ENCODE assay signal across 8 cellular contexts in the genomic region with DNA sequence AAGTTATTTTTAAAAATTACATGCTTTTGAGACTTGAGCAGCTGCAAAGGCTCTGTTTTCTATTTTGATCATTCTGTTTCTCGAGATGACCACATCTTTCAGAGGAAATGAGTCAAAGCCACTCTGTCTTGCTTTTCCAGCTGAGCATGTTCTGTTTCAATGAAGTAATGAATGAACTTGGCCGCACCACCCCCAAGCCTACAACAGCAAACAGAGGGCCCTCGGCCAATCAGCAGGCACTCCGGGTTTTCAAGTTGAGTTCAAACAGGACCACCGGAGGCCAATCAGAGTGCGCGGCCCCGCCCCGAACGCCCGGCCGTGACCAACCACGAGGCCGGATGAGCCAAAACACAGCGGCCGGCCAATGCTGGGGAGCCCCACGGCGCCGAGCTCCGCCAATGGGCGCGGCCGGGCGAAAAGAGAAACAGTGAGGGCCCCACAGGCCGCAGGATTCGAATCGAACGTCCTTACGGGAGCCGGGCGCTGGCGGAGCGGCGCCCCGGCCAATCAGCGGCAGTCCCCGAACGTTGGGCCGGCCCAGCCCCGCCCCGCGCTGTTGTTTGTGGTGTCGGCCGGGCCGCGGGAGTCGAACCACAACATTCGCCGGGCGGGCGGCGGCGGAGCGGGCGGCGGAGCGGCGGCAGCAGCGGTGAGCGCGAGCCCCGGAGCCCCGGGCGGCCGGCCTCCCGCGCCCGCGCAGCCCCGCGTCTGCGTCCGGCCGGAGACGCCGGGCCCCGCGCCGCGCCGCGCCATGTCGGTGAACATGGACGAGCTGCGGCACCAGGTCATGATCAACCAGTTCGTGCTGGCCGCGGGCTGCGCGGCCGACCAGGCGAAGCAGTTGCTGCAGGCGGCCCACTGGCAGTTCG. TPM values are rescaled to one million over a fixed set of nuclear protein-coding genes. Genes with fewer than 3 reads are reported as not detected.
DNase-seq lines count a peak whose midpoint lies in the region; FAIRE-seq and TF ChIP-seq lines count a peak whose summit lies in the region.

A gene (plus strand): TSS at position 594 of the 869 bp plus-strand sequence. CDS start 158 bp downstream, at position 752.

- peak within 1 kb of the TSS; percentile 100 for H3K27ac Mint-ChIP-seq in activated naive CD4-positive, alpha-beta T cell treated with anti-CD3 and anti-CD28 coated beads for 36 hours

- no peaks in the 10 kb centered on the region for H3K27me3 Mint-ChIP-seq in activated naive CD4-positive, alpha-beta T cell treated with anti-CD3 and anti-CD28 coated beads for 36 hours (ENCODE audit: low read depth)

- no peaks in the 10 kb centered on the region for H3K9me3 Mint-ChIP-seq in activated naive CD4-positive, alpha-beta T cell treated with anti-CD3 and anti-CD28 coated beads for 36 hours

- H3K4me3 ChIP-seq in HFF-Myc (replicated peaks; ENCODE audit: low read depth, low read length) (peak within 1 kb of the TSS; percentile 80), neuronal stem cell (ENCODE audit: low read length in 2 of 2) (peak within 1 kb of the TSS; percentile 70 to 98)

- H2BK12ac ChIP-seq in neuronal stem cell (ENCODE audit: low read length): no peak within 1 kb of the TSS

- peak within 1 kb of the TSS; percentile 60 for H3K23ac ChIP-seq in neuronal stem cell (ENCODE audit: low read depth, low read length, poor library complexity)

- H3K27ac ChIP-seq in neuronal stem cell (replicated peaks; ENCODE audit: low read length): no peak within 1 kb of the TSS

- TF ChIP-seq CTCF in HFF-Myc (IDR thresholded peaks at IDR 0.05; ENCODE audit: low read depth, low read length, missing control alignments) (no peak), subcutaneous adipose tissue (IDR thresholded peaks at IDR 0.05; ENCODE audit: low read depth) (no peak)

- intact Hi-C loops in activated naive CD4-positive, alpha-beta T cell treated with anti-CD3 and anti-CD28 coated beads for 36 hours (cut with micrococcal nuclease): loop anchor here (1.0 to 10.0 kb wide), 10 partner anchors 7 to 1230 kb away; a partner anchor contains a TSS

- no CpG with 5 or more reads among the region's 94 CpGs for WGBS in neuronal stem cell (ENCODE audit: extremely low coverage in 2 of 2, insufficient read length in 2 of 2, insufficient replicate concordance in 1 of 2), 2 donors

- H3K14ac ChIP-seq in neuronal stem cell (ENCODE audit: low read length): no peak within 1 kb of the TSS

- peaks cover 4 to 37% of the 10 kb centered on the region in 2 donors for H3K36me3 ChIP-seq in neuronal stem cell (replicated peaks in 1 of 2; ENCODE audit: control insufficient read depth in 2 of 2, insufficient read depth in 2 of 2, low read length in 2 of 2)

- H3K4me1 ChIP-seq in neuronal stem cell (ENCODE audit: control insufficient read depth in 2 of 2, insufficient read depth in 1 of 2, low read depth in 1 of 2, low read length in 2 of 2): peaks cover 18 to 36% of the 10 kb centered on the region in 2 donors

- H3K27me3 ChIP-seq in neuronal stem cell (ENCODE audit: control insufficient read depth in 3 of 3, insufficient read depth in 3 of 3, low read depth in 1 of 3, low read length in 3 of 3): no peaks in the 10 kb centered on the region

- no peak within 1 kb of the TSS for H2BK120ac ChIP-seq in neuronal stem cell (ENCODE audit: low read depth, low read length)

- H4K8ac ChIP-seq in neuronal stem cell (ENCODE audit: low read depth, low read length): no peak within 1 kb of the TSS

- H2BK5ac ChIP-seq in neuronal stem cell (ENCODE audit: low read length): peak within 1 kb of the TSS; percentile 1

- H3K4me1 Mint-ChIP-seq in activated naive CD4-positive, alpha-beta T cell treated with anti-CD3 and anti-CD28 coated beads for 36 hours (ENCODE audit: low read depth): peaks cover 48% of the 10 kb centered on the region

- H2BK15ac ChIP-seq in neuronal stem cell (ENCODE audit: low read length): no peak within 1 kb of the TSS

- H3K79me1 ChIP-seq in neuronal stem cell (ENCODE audit: low read depth, low read length): peaks cover 11% of the 10 kb centered on the region

- peak within 1 kb of the TSS; percentile 88 for H3K4me3 Mint-ChIP-seq in activated naive CD4-positive, alpha-beta T cell treated with anti-CD3 and anti-CD28 coated beads for 36 hours

- H2AK5ac ChIP-seq in neuronal stem cell (ENCODE audit: low read depth, low read length): peak within 1 kb of the TSS; percentile 73

- peak within 1 kb of the TSS; percentile 61 for H2AFZ ChIP-seq in neuronal stem cell (ENCODE audit: low read length)

- H3K36me3 Mint-ChIP-seq in activated naive CD4-positive, alpha-beta T cell treated with anti-CD3 and anti-CD28 coated beads for 36 hours (ENCODE audit: low read depth): peaks cover 40% of the 10 kb centered on the region

- no peak within 1 kb of the TSS for H3K4ac ChIP-seq in neuronal stem cell (ENCODE audit: low read length)

- H3K18ac ChIP-seq in neuronal stem cell (ENCODE audit: low read length): peak within 1 kb of the TSS; percentile 94

- CTCF ChIA-PET in activated naive CD4-positive, alpha-beta T cell treated with anti-CD3 and anti-CD28 coated beads for 36 hours (lab: Charles Lee): interaction anchor here (0.7 to 4.0 kb wide), 9 partner anchors 7 to 86 kb away, joined by 3 to 24 read pairs (median 3); no protein-coding TSS in a partner anchor

- no peak within 1 kb of the TSS for H4K91ac ChIP-seq in neuronal stem cell (ENCODE audit: low read depth, low read length, poor library complexity)

- DNase-seq in GM03348 (ENCODE audit: low spot score) (peak; percentile 100), HFF-Myc (ENCODE audit: extremely low read depth, low read depth) (peak; percentile 97), NAMALWA (ENCODE audit: low spot score) (peak; percentile 98), SK-N-DZ (ENCODE audit: low spot score) (peak; percentile 99), frontal cortex (ENCODE audit: low spot score in 2 of 2) (peak; percentile 97 to 98), neuronal stem cell (ENCODE audit: low spot score) (peak; percentile 94)
- peak; percentile 99 for DNase-seq in activated naive CD4-positive, alpha-beta T cell treated with anti-CD3 and anti-CD28 coated beads for 36 hours

- FAIRE-seq in frontal cortex (lab: Jason Lieb, UNC): peak; percentile 61

- peak within 1 kb of the TSS; percentile 93 for H3K9ac ChIP-seq in neuronal stem cell (ENCODE audit: low read depth, low read length, poor library complexity)

- H3K9me3 ChIP-seq in neuronal stem cell (replicated peaks in 1 of 2; ENCODE audit: control insufficient read depth in 2 of 2, insufficient read depth in 1 of 2, low read depth in 1 of 2, low read length in 2 of 2): peaks cover 0 to 1% of the 10 kb centered on the region in 2 donors

- peak within 1 kb of the TSS; percentile 52 for H3K4me2 ChIP-seq in neuronal stem cell (ENCODE audit: insufficient read depth, low read length, poor library complexity, severe bottlenecking)

RNA-seq across cellular contexts. Expression of the gene that starts here (rescaled TPM):
- 14.4 and 39.1 TPM in 2 replicates for polyA plus RNA-seq in SK-N-DZ (2014; cell fraction: cytosol; rRNA removed)
- polyA plus RNA-seq in SK-N-DZ (2014; cell fraction: nucleus; rRNA removed): 14.5 and 26.2 TPM in 2 replicates
- 100 to 1,000 TPM; 467 to 472 TPM for total RNA-seq in activated naive CD4-positive, alpha-beta T cell treated with anti-CD3 and anti-CD28 coated beads for 36 hours
- 3.3 TPM for total RNA-seq in frontal cortex
- 43.3 TPM for polyA plus RNA-seq in neuronal stem cell (2013, experiment 1 of 2)
- 46.8 TPM for polyA plus RNA-seq in neuronal stem cell (2013, experiment 2 of 2)
- 10 to 100 TPM; 12.6 to 21.9 (median 15.0) TPM for total RNA-seq in subcutaneous adipose tissue

Comparison
In these comparisons a context has a peak if more than half of its experiments do, and no peak if none do; other contexts are left out.
1. RNA of the gene that starts here (total RNA-seq): 467 to 472 TPM in activated naive CD4-positive, alpha-beta T cell treated with anti-CD3 and anti-CD28 coated beads for 36 hours; 12.6 to 21.9 TPM in subcutaneous adipose tissue and 3.3 TPM in frontal cortex (single experiment); every median in the first group is over 10 times any median in the second.
2. Peak in every context shown above with its lines, with median percentiles within 50 percentile points of each other: DNase-seq.